Comparison of ENCODE assay signal across 15 cellular contexts in genomic region chr6:32183483-32184083, GRCh38. TPM values are rescaled to one million over a fixed set of nuclear protein-coding genes. Genes with fewer than 3 reads are reported as not detected.
DNase-seq lines count a peak whose midpoint lies in the region; ATAC-seq and TF ChIP-seq lines count a peak whose summit lies in the region.
"Had no signal": no experiment of that assay in that cellular context is flagged by ENCODE, and none has a peak within 500 bp of the region (broad histone marks: within the 10 kb centered on the region; RNA-seq: fewer than 3 reads in every experiment).

No MANE protein-coding gene starts in this region.

- no peak for TF ChIP-seq CTCF in left ventricle myocardium inferior (IDR thresholded peaks at IDR 0.05; ENCODE audit: borderline replicate concordance)
- no peak for TF ChIP-seq CTCF in nephron (IDR thresholded peaks at IDR 0.05; ENCODE audit: unreplicated experiment in 3 of 3)
- TF ChIP-seq CTCF in upper lobe of right lung (IDR thresholded peaks at IDR 0.05), result no peak
- no peak for TF ChIP-seq CTCF in WTC11 (IDR thresholded peaks at IDR 0.05)

- H3K27ac ChIP-seq in left ventricle myocardium inferior (replicated peaks), result peak overlapping the region; percentile 98
- peak overlapping the region; percentile 29 for H3K27ac ChIP-seq in cingulate gyrus (ENCODE audit: low read depth, low read length)
- peak overlapping the region; percentile 77 for H3K27ac ChIP-seq in upper lobe of right lung
- H3K27ac ChIP-seq: PC-9 had no signal

- no peaks in the 10 kb centered on the region for H3K27me3 Mint-ChIP-seq in nephron (ENCODE audit: low read depth)
- H3K27me3 Mint-ChIP-seq in WTC11 (ENCODE audit: low read depth), result no peaks in the 10 kb centered on the region

- H3K4me1 Mint-ChIP-seq in nephron (peaks cover 51% of the 10 kb centered on the region), WTC11 (peaks cover 19% of the 10 kb centered on the region)

- H3K4me1 ChIP-seq in left ventricle myocardium inferior, result peaks cover 92% of the 10 kb centered on the region
- peaks cover 46% of the 10 kb centered on the region for H3K4me1 ChIP-seq in upper lobe of right lung

- H3K4me3 ChIP-seq in left ventricle myocardium inferior, result no peak overlapping the region
- peak overlapping the region; percentile 28 for H3K4me3 ChIP-seq in upper lobe of right lung
- H3K4me3 ChIP-seq: PC-9 had no signal

- H3K36me3 Mint-ChIP-seq in nephron (ENCODE audit: low read depth) (peaks cover 46% of the 10 kb centered on the region), WTC11 (peaks cover 45% of the 10 kb centered on the region)

- H3K36me3 ChIP-seq in left ventricle myocardium inferior (peaks cover 45% of the 10 kb centered on the region), upper lobe of right lung (peaks cover 42% of the 10 kb centered on the region)

- POLR2A ChIA-PET in WTC11 (lab: Charles Lee), result no interaction called here

- no peaks in the 10 kb centered on the region for H3K9me3 ChIP-seq in left ventricle myocardium inferior (replicated peaks)
- H3K9me3 ChIP-seq in upper lobe of right lung, result no peaks in the 10 kb centered on the region

- H3K9me3 Mint-ChIP-seq in nephron (no peaks in the 10 kb centered on the region), WTC11 (no peaks in the 10 kb centered on the region)

- H3K27ac Mint-ChIP-seq in nephron (peak overlapping the region in 2 of 3 experiments; percentile 48 to 49), WTC11 (no peak overlapping the region)

- no peaks in the 10 kb centered on the region for H3K27me3 ChIP-seq in left ventricle myocardium inferior (ENCODE audit: low read depth)
- H3K27me3 ChIP-seq in upper lobe of right lung, result no peaks in the 10 kb centered on the region

- H3K4me3 Mint-ChIP-seq in nephron, result no peak overlapping the region
- no peak overlapping the region for H3K4me3 Mint-ChIP-seq in WTC11

- ATAC-seq in upper lobe of right lung, result no peak
- ATAC-seq in HG03520 (IDR thresholded peaks at IDR 0.05; ENCODE audit: unreplicated experiment), result no peak
- ATAC-seq in WTC11, result no peak

- CTCF ChIA-PET in WTC11 (lab: Charles Lee), result interaction anchor here (1.4 to 2.2 kb wide), 2 partner anchors 12 to 136 kb away, joined by 3 to 9 read pairs; no protein-coding TSS in a partner anchor

- DNase-seq in left ventricle myocardium inferior (peak; percentile 50), cardiac septum (ENCODE audit: low spot score) (no peak), upper lobe of right lung (no peak), cerebellar cortex (ENCODE audit: low spot score) (no peak), WTC11 (ENCODE audit: low spot score) (no peak)
- DNase-seq: AML-193, EL, NCI-H1436, NCI-H524, occipital lobe, PC-9, T-helper 2 cell had no signal

- intact Hi-C loops in left ventricle myocardium inferior (cut with micrococcal nuclease), result no loop called here
- intact Hi-C loops in cardiac septum (cut with DNase I), result no loop called here
- intact Hi-C loops in upper lobe of right lung (cut with DNase I), result no loop called here

TF ChIP-seq in WTC11, 78 proteins besides CTCF, POLR2A, EP300 and RAD21:
- no peak for TF ChIP-seq HMGXB4 (CRISPR knock-in tag; IDR thresholded peaks at IDR 0.05)
- no peak for TF ChIP-seq MAX (CRISPR knock-in tag; IDR thresholded peaks at IDR 0.05)
- no peak for TF ChIP-seq TEAD1 (CRISPR knock-in tag; IDR thresholded peaks at IDR 0.05)
- no peak for TF ChIP-seq ERG (CRISPR knock-in tag; IDR thresholded peaks at IDR 0.05)
- TF ChIP-seq NFYB (CRISPR knock-in tag; conservative IDR thresholded peaks at IDR 0.05; ENCODE audit: low read depth), result no peak
- TF ChIP-seq TEAD4 (CRISPR knock-in tag; IDR thresholded peaks at IDR 0.05), result no peak

RNA-seq across cellular contexts. Expression of gene AGER, which starts 0.5 kb away (rescaled TPM):
- total RNA-seq in left ventricle myocardium inferior (1.8 TPM), cardiac septum (3.5 TPM), upper lobe of right lung (1,590 TPM), WTC11 (2021) (17.7 to 20.0 TPM (median 18.1 TPM) in 3 replicates)

RNA-seq across cellular contexts. Expression of gene RNF5, which starts 5.4 kb away (rescaled TPM):
- total RNA-seq in left ventricle myocardium inferior (76.0 TPM), cardiac septum (60.7 TPM), upper lobe of right lung (44.6 TPM), WTC11 (2021) (108 to 114 TPM (median 111 TPM) in 3 replicates)

RNA-seq across cellular contexts. Expression of gene PBX2, which starts 6.4 kb away (rescaled TPM):
- 36.5 TPM for total RNA-seq in left ventricle myocardium inferior
- total RNA-seq in cardiac septum, result 46.9 TPM
- total RNA-seq in upper lobe of right lung, result 100 TPM
- 130 to 165 TPM (median 150 TPM) in 3 replicates for total RNA-seq in WTC11 (2021)

RNA-seq across cellular contexts. Expression of gene AGPAT1, which starts 7.7 kb away (rescaled TPM):
- total RNA-seq in left ventricle myocardium inferior (43.0 TPM), cardiac septum (47.2 TPM), upper lobe of right lung (53.0 TPM), WTC11 (2021) (84.5 to 88.9 TPM (median 87.5 TPM) in 3 replicates)

RNA-seq across cellular contexts. Expression of gene GPSM3, which starts 8.9 kb away (rescaled TPM):
- total RNA-seq in left ventricle myocardium inferior, result 5.0 TPM
- total RNA-seq in cardiac septum, result 6.9 TPM
- 51.9 TPM for total RNA-seq in upper lobe of right lung
- 10.0 to 14.0 TPM (median 13.1 TPM) in 3 replicates for total RNA-seq in WTC11 (2021)

Comparison
In these comparisons a context has a peak if more than half of its experiments do, and no peak if none do; other contexts are left out.
1. H3K27ac ChIP-seq: peak in every context shown above with its lines; median percentile 98 in left ventricle myocardium inferior; 77 in upper lobe of right lung; 29 in cingulate gyrus.
2. RNA of gene AGER, which starts 0.5 kb away (total RNA-seq): 1,590 TPM in upper lobe of right lung (single experiment); 17.7 to 20.0 TPM in WTC11, 3.5 TPM in cardiac septum (single experiment) and 1.8 TPM in left ventricle myocardium inferior (single experiment); every median in the first group is over 10 times any median in the second.